In the genomic region with DNA sequence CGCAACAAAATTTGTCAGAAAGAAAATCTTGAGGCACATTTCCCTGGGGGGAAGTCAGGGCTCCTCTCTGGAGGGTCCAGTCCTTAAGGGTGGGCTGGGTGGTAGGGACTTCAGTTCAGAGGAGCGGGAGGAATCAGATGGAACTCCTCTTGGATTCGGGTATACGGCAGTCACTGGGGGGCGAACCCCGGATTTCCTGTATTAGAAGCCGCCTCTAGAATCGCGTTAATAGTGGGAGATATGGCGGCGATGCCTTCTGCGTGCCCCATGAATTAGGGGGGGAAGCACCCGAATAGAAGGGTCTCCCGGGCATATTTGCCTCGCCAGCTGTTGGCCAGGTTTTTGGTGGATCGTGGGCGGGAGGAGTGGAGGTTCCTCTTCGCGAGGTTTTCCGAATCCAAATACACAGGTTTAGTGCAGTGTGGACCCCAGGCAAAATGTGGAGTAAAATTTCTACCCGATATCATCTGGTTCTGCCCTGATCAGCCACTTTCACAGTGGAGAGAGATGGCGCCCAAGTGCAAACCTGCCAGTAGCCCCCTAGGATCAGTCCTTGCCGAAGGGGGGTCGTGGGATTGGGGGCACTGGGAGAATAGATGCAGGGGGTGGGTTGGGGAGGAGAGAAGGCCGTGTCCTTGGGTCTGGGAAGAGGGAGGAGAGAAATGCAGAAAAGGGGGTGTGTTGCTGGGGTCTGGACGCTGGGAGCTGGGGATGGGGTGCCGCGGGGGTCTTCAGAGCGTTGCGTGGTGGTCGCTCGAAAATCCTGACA, we compare ENCODE assay signal across 12 cellular contexts. TPM values are rescaled to one million over a fixed set of nuclear protein-coding genes. Genes with fewer than 3 reads are reported as not detected.
A peak's percentile ranks its signal among the peaks of the same experiment; 100 is the strongest.
DNase-seq lines count a peak whose midpoint lies in the region; ATAC-seq and TF ChIP-seq lines count a peak whose summit lies in the region.
"Had no signal": no experiment of that assay in that cellular context is flagged by ENCODE, and none has a peak within 500 bp of the region (broad histone marks: within the 10 kb centered on the region; RNA-seq: fewer than 3 reads in every experiment).

No MANE protein-coding gene starts in this region.

- H3K4me1 Mint-ChIP-seq in activated T-helper 17 cell treated with anti-CD3 and anti-CD28 coated beads, Interleukin-2, amount 50 U/mL, for 72 hours: no peaks in the 10 kb centered on the region

- H3K36me3 ChIP-seq in HUES6 (ENCODE audit: control insufficient read depth, insufficient read depth, low read length) (peaks cover 16% of the 10 kb centered on the region; the same call in 1 of the 2 replicates), kidney epithelial cell (ENCODE audit: control insufficient read depth, insufficient read depth, low read length) (no peaks in the 10 kb centered on the region), thoracic aorta (no peaks in the 10 kb centered on the region)
- no peaks in the 10 kb centered on the region for H3K36me3 ChIP-seq in effector memory CD4-positive, alpha-beta T cell (ENCODE audit: control insufficient read depth, insufficient read depth, low read length)
- H3K36me3 ChIP-seq: cardiac muscle cell had no signal

- H3K9me3 ChIP-seq in HUES6 (ENCODE audit: control insufficient read depth, insufficient read depth, low read depth, low read length) (peaks cover 30% of the 10 kb centered on the region), thoracic aorta (no peaks in the 10 kb centered on the region)
- no peaks in the 10 kb centered on the region for H3K9me3 ChIP-seq in effector memory CD4-positive, alpha-beta T cell (ENCODE audit: control insufficient read depth, low read length)

- H3K27me3 Mint-ChIP-seq in activated T-helper 17 cell treated with anti-CD3 and anti-CD28 coated beads, Interleukin-2, amount 50 U/mL, for 72 hours: peaks cover 36% of the 10 kb centered on the region

- H3K4me1 ChIP-seq in HUES6 (ENCODE audit: control insufficient read depth, insufficient read depth, low read length) (peaks cover 24% of the 10 kb centered on the region), thoracic aorta (ENCODE audit: control insufficient read depth in 1 of 2, low read depth in 2 of 2) (no peaks in the 10 kb centered on the region)
- no peaks in the 10 kb centered on the region for H3K4me1 ChIP-seq in effector memory CD4-positive, alpha-beta T cell (ENCODE audit: control insufficient read depth, insufficient read depth, low read length, poor library complexity, severe bottlenecking)

- H3K27ac ChIP-seq in HUES6 (ENCODE audit: low read depth, low read length) (no peak overlapping the region), thoracic aorta (peak overlapping the region in 1 of 2 donors; percentile 1)
- H3K27ac ChIP-seq in effector memory CD4-positive, alpha-beta T cell (ENCODE audit: insufficient read depth, low read length, poor library complexity, severe bottlenecking): no peak overlapping the region
- H3K27ac ChIP-seq: cardiac muscle cell had no signal

- in situ Hi-C loops in astrocyte of the spinal cord (cut with HindIII; ENCODE audit: low sequenced_read_pairs): no loop called here

- no peak overlapping the region for H3K27ac Mint-ChIP-seq in activated T-helper 17 cell treated with anti-CD3 and anti-CD28 coated beads, Interleukin-2, amount 50 U/mL, for 72 hours
- H3K27ac Mint-ChIP-seq: H9 had no signal

- H3K9me3 Mint-ChIP-seq in activated T-helper 17 cell treated with anti-CD3 and anti-CD28 coated beads, Interleukin-2, amount 50 U/mL, for 72 hours: no peaks in the 10 kb centered on the region

- peak overlapping the region; percentile 72 for H3K4me3 ChIP-seq in HUES6 (ENCODE audit: low read depth, low read length)
- H3K4me3 ChIP-seq in astrocyte of the spinal cord (ENCODE audit: low read depth, low read length): peak overlapping the region; percentile 93
- H3K4me3 ChIP-seq in kidney epithelial cell (ENCODE audit: low read depth, low read length): peak overlapping the region; percentile 50
- H3K4me3 ChIP-seq in thoracic aorta: peak overlapping the region; percentile 32
- H3K4me3 ChIP-seq in effector memory CD4-positive, alpha-beta T cell (ENCODE audit: insufficient read depth, low read depth, low read length, poor library complexity, severe bottlenecking): no peak overlapping the region
- H3K4me3 ChIP-seq: cardiac muscle cell had no signal

- DNase-seq in astrocyte of the spinal cord (ENCODE audit: low read depth, low spot score) (no peak), kidney epithelial cell (ENCODE audit: low read depth) (no peak), thoracic aorta (ENCODE audit: low spot score) (no peak)
- DNase-seq in effector memory CD4-positive, alpha-beta T cell: no peak
- no peak for DNase-seq in activated naive CD4-positive, alpha-beta T cell treated with Interleukin-2 at 50 U/mL for 16 hours
- DNase-seq: DMS79 treated with DMSO at 0.1 percent for 48 hours, H9, NCI-H524 had no signal

- no peak for TF ChIP-seq CTCF in astrocyte of the spinal cord (IDR thresholded peaks at IDR 0.05; ENCODE audit: low read depth, low read length)
- no peak for TF ChIP-seq CTCF in kidney epithelial cell (IDR thresholded peaks at IDR 0.05; ENCODE audit: insufficient read depth, low read length, poor library complexity, severe bottlenecking)
- TF ChIP-seq CTCF in thoracic aorta (IDR thresholded peaks at IDR 0.05): no peak

- no peak for ATAC-seq in thoracic aorta (ENCODE audit: insufficient number of reproducible peaks, low FRiP score, low read depth)
- ATAC-seq in activated T-helper 17 cell treated with anti-CD3 and anti-CD28 coated beads, Interleukin-2, amount 50 U/mL, for 72 hours (replicated peaks): no peak
- ATAC-seq: SK-N-SH treated with all-trans-retinoic acid at 6 μM for 48 hours had no signal

- H3K9ac ChIP-seq in HUES6 (ENCODE audit: low read length): peak overlapping the region; percentile 58

- H3K4me3 Mint-ChIP-seq in activated T-helper 17 cell treated with anti-CD3 and anti-CD28 coated beads, Interleukin-2, amount 50 U/mL, for 72 hours: no peak overlapping the region
- H3K4me3 Mint-ChIP-seq: H9 had no signal

- no peaks in the 10 kb centered on the region for H3K36me3 Mint-ChIP-seq in activated T-helper 17 cell treated with anti-CD3 and anti-CD28 coated beads, Interleukin-2, amount 50 U/mL, for 72 hours (ENCODE audit: low read depth)

- H3K27me3 ChIP-seq in HUES6 (ENCODE audit: control insufficient read depth, insufficient read depth, low read length): peaks cover 11% of the 10 kb centered on the region
- H3K27me3 ChIP-seq in kidney epithelial cell (ENCODE audit: control insufficient read depth, insufficient read depth, low read length): peaks cover 32% of the 10 kb centered on the region
- H3K27me3 ChIP-seq in thoracic aorta (replicated peaks; ENCODE audit: insufficient read depth): no peaks in the 10 kb centered on the region
- H3K27me3 ChIP-seq in effector memory CD4-positive, alpha-beta T cell (replicated peaks; ENCODE audit: control insufficient read depth, insufficient read depth, low read length, poor library complexity, severe bottlenecking): no peaks in the 10 kb centered on the region
- H3K27me3 ChIP-seq: cardiac muscle cell had no signal

RNA-seq across cellular contexts. Expression of gene MEG3, which starts 0.6 kb away (rescaled TPM):
- total RNA-seq in kidney epithelial cell (46.1 and 62.5 TPM in 2 replicates), thoracic aorta (100 to 1,000 TPM; 127 to 153 TPM)
- total RNA-seq in activated T-helper 17 cell treated with anti-CD3 and anti-CD28 coated beads, Interleukin-2, amount 50 U/mL, for 72 hours: not detected
- total RNA-seq: cardiac muscle cell had no signal

Comparison
In these comparisons a context has a peak if more than half of its experiments do, and no peak if none do; other contexts are left out.
1. RNA of gene MEG3, which starts 0.6 kb away (total RNA-seq): 127 to 153 TPM in thoracic aorta and 46.1 to 62.5 TPM in kidney epithelial cell; not detected in activated T-helper 17 cell treated with anti-CD3 and anti-CD28 coated beads, Interleukin-2, amount 50 U/mL, for 72 hours; every median in the first group is over 10 times any median in the second.